ENCODE assay signal across 7 cellular contexts in the genomic region with DNA sequence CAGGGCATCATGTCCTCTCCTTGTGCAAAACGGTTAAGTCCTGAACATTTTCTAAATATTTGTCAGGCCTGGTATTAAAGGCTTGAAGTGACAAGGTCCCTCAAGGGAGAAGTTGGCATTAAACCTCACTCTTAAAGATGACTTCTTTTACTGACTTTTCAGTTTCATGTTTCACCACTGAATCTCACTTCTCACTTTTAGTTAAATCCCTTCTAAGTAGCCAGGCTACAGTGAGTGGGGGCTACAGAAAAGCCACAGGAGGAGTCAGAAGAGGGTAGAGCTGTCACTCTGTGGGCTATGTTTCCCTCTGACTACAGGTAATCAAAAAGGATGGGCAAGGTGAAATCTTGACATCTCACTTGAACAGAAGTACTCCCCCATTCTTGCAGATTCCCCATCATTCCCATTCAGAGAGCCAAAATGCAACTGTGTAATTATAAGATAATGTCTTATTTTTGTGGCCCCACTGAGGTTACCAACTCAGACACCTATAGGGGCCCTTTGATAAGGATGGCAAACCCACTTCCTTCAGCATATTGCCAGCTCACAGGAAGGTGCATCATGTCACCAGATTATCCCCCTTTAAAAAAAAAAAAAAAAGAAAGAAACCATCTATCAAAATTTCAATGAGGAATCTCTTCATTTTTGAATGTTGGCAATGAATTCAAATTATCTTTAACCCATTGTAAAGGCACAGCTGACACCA.
DNase-seq lines count a peak whose midpoint lies in the region; ATAC-seq lines count a peak whose summit lies in the region.

No MANE protein-coding gene starts in this region.

- DNase-seq in immature natural killer cell (peak in 2 of 3 donors; percentile 6 to 18), NCI-H748 treated with DMSO at 0.1 percent for 48 hours (lab: John Stamatoyannopoulos, UW) (no peak), NCI-H128 (lab: John Stamatoyannopoulos, UW; ENCODE audit: unreplicated experiment) (no peak), NCI-H82 treated with DMSO at 0.1 percent for 48 hours (lab: John Stamatoyannopoulos, UW; ENCODE audit: unreplicated experiment) (no peak)

- H3K4me1 Mint-ChIP-seq in immature natural killer cell: peaks cover 17 to 22% of the 10 kb centered on the region in 2 donors

- peaks cover 0 to 6% (median 4%) of the 10 kb centered on the region in 3 donors for H3K27me3 Mint-ChIP-seq in immature natural killer cell (ENCODE audit: low read depth in 3 of 3)

- peak overlapping the region in 2 of 5 donors; percentile 2 to 11 for H3K4me3 Mint-ChIP-seq in immature natural killer cell

- peaks cover 0 to 1% (median 0%) of the 10 kb centered on the region in 6 donors for H3K9me3 Mint-ChIP-seq in immature natural killer cell

- ATAC-seq in GM18867 (IDR thresholded peaks at IDR 0.05; ENCODE audit: unreplicated experiment) (peak; percentile 98), GM21528 (IDR thresholded peaks at IDR 0.05; ENCODE audit: low FRiP score, unreplicated experiment) (peak; percentile 98), HG03460 (IDR thresholded peaks at IDR 0.05; ENCODE audit: unreplicated experiment) (peak; percentile 96)

- no peaks in the 10 kb centered on the region for H3K36me3 Mint-ChIP-seq in immature natural killer cell

- peak overlapping the region in 5 of 6 donors; percentile 4 to 46 (median 18) for H3K27ac Mint-ChIP-seq in immature natural killer cell

Comparison
In these comparisons a context has a peak if more than half of its experiments do, and no peak if none do; other contexts are left out.
1. DNase-seq: peak in immature natural killer cell (2 of 3); none in NCI-H748 treated with DMSO at 0.1 percent for 48 hours (single experiment), NCI-H128 (single experiment) and NCI-H82 treated with DMSO at 0.1 percent for 48 hours (single experiment).
2. Peak in every context shown above with its lines, with median percentiles within 50 percentile points of each other: ATAC-seq.